In the genomic region with DNA sequence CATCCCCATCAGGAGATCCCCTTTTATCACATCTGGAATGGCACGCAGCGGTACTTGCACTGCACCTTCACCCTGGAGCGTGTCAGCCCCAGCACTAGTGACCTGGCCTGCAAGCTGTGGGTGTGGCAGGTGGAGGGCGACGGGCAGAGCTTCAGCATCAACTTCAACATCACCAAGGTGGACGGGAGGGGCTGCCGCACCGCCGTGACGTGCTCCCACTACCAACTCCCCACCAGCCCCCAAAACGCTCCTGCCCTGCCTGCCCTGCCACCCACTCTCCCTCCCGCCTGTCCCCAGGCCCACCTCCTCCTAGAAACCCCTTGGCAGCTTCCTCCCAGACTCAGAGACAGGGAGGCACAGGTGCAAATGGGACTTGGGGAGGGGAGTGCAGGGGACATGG, we compare ENCODE assay signal across 33 cellular contexts. TPM values are rescaled to one million over a fixed set of nuclear protein-coding genes. Genes with fewer than 3 reads are reported as not detected.
"Had no signal": no experiment of that assay in that cellular context is flagged by ENCODE, and none has a peak within 500 bp of the region (broad histone marks: within the 10 kb centered on the region; RNA-seq: fewer than 3 reads in every experiment).

No MANE protein-coding gene starts in this region.

- H3K4me3 ChIP-seq: adrenal gland, body of pancreas, esophagus squamous epithelium, gastroesophageal sphincter, heart right ventricle had no signal

- H3K4me1 Mint-ChIP-seq: activated CD4-positive, alpha-beta memory T cell treated with anti-CD3 and anti-CD28 coated beads, Interleukin-2, amount 10 ng/mL, durations not matched to agents 7 days and 5 days had no signal

- H3K9me3 ChIP-seq: adrenal gland, body of pancreas, esophagus squamous epithelium, gastroesophageal sphincter, heart right ventricle had no signal

- H3K9me3 Mint-ChIP-seq: activated CD4-positive, alpha-beta memory T cell treated with anti-CD3 and anti-CD28 coated beads, Interleukin-2, amount 10 ng/mL, durations not matched to agents 7 days and 5 days; activated CD4-positive, alpha-beta T cell treated with anti-CD3 and anti-CD28 coated beads, Interleukin-2, amount 10 ng/mL, durations not matched to agents 7 days and 5 days; activated naive CD4-positive, alpha-beta T cell treated with anti-CD3 and anti-CD28 coated beads, Interleukin-2, amount 50 U/mL, for 24 hours; activated naive CD8-positive, alpha-beta T cell treated with anti-CD3 and anti-CD28 coated beads for 36 hours; activated naive CD8-positive, alpha-beta T cell treated with anti-CD3 and anti-CD28 coated beads, Interleukin-2, amount 50 U/mL, for 24 hours; activated T-cell treated with anti-CD3 and anti-CD28 coated beads, Interleukin-2, amount 50 U/mL, for 24 hours; activated T-helper 17 cell treated with anti-CD3 and anti-CD28 coated beads, Interleukin-2, amount 50 U/mL, for 72 hours had no signal

- H3K27ac Mint-ChIP-seq: activated CD4-positive, alpha-beta memory T cell treated with anti-CD3 and anti-CD28 coated beads, Interleukin-2, amount 10 ng/mL, durations not matched to agents 7 days and 5 days; activated CD4-positive, alpha-beta T cell treated with anti-CD3 and anti-CD28 coated beads, Interleukin-2, amount 10 ng/mL, durations not matched to agents 7 days and 5 days; activated naive CD4-positive, alpha-beta T cell treated with anti-CD3 and anti-CD28 coated beads, Interleukin-2, amount 50 U/mL, for 24 hours; activated naive CD8-positive, alpha-beta T cell treated with anti-CD3 and anti-CD28 coated beads for 36 hours; activated naive CD8-positive, alpha-beta T cell treated with anti-CD3 and anti-CD28 coated beads, Interleukin-2, amount 50 U/mL, for 24 hours; activated T-cell treated with anti-CD3 and anti-CD28 coated beads, Interleukin-2, amount 50 U/mL, for 24 hours; activated T-helper 17 cell treated with anti-CD3 and anti-CD28 coated beads, Interleukin-2, amount 50 U/mL, for 72 hours had no signal

- H3K36me3 Mint-ChIP-seq: activated naive CD4-positive, alpha-beta T cell treated with anti-CD3 and anti-CD28 coated beads, Interleukin-2, amount 50 U/mL, for 24 hours; activated naive CD8-positive, alpha-beta T cell treated with anti-CD3 and anti-CD28 coated beads for 36 hours had no signal

- DNase-seq: activated CD4-positive, alpha-beta memory T cell treated with anti-CD3 and anti-CD28 coated beads, Interleukin-2, amount 10 ng/mL, durations not matched to agents 7 days and 5 days; activated CD4-positive, alpha-beta T cell treated with anti-CD3 and anti-CD28 coated beads for 1 hour; activated CD4-positive, alpha-beta T cell treated with anti-CD3 and anti-CD28 coated beads for 4 hours; activated CD4-positive, alpha-beta T cell treated with anti-CD3 and anti-CD28 coated beads, Interleukin-2, amount 10 ng/mL, durations not matched to agents 7 days and 5 days; activated CD4-positive, alpha-beta T cell treated with anti-CD3 and anti-CD28 coated beads, Interleukin-2, amount 50 U/mL, for 4 hours; activated CD8-positive, alpha-beta memory T cell treated with anti-CD3 and anti-CD28 coated beads, Interleukin-2, amount 50 U/mL, for 48 hours; activated effector memory CD4-positive, alpha-beta T cell treated with Interleukin-2 at 50 U/mL for 16 hours; activated gamma-delta T cell treated with Interleukin-2 at 50 U/mL for 16 hours; activated naive CD4-positive, alpha-beta T cell treated with Interleukin-2 at 50 U/mL for 16 hours; activated naive CD8-positive, alpha-beta T cell treated with anti-CD3 and anti-CD28 coated beads for 36 hours; activated naive CD8-positive, alpha-beta T cell treated with anti-CD3 and anti-CD28 coated beads, Interleukin-2, amount 50 U/mL, for 24 hours; activated T-cell treated with anti-CD3 and anti-CD28 coated beads for 4 hours; activated T-cell treated with anti-CD3 and anti-CD28 coated beads, Interleukin-2, amount 50 U/mL, for 24 hours; adrenal gland; amygdala; body of pancreas; caudate nucleus; cortex of kidney; effector CD8-positive, alpha-beta T cell; esophagus squamous epithelium; foreskin melanocyte; heart right ventricle; T-helper 2 cell had no signal

- H3K27ac ChIP-seq: adrenal gland, body of pancreas, epithelial cell of prostate, esophagus squamous epithelium, gastroesophageal sphincter, heart right ventricle had no signal

- H3K27me3 ChIP-seq: body of pancreas had no signal

- H3K4me1 ChIP-seq: adrenal gland, body of pancreas, esophagus squamous epithelium, gastroesophageal sphincter had no signal

- ATAC-seq: activated naive CD8-positive, alpha-beta T cell treated with anti-CD3 and anti-CD28 coated beads, Interleukin-2, amount 50 U/mL, for 24 hours; activated T-helper 17 cell treated with anti-CD3 and anti-CD28 coated beads, Interleukin-2, amount 50 U/mL, for 72 hours; body of pancreas; heart right ventricle had no signal

- H3K36me3 ChIP-seq: adrenal gland, esophagus squamous epithelium, gastroesophageal sphincter had no signal

- H3K4me3 Mint-ChIP-seq: activated CD4-positive, alpha-beta memory T cell treated with anti-CD3 and anti-CD28 coated beads, Interleukin-2, amount 10 ng/mL, durations not matched to agents 7 days and 5 days; activated CD4-positive, alpha-beta T cell treated with anti-CD3 and anti-CD28 coated beads, Interleukin-2, amount 10 ng/mL, durations not matched to agents 7 days and 5 days; activated naive CD4-positive, alpha-beta T cell treated with anti-CD3 and anti-CD28 coated beads, Interleukin-2, amount 50 U/mL, for 24 hours; activated naive CD8-positive, alpha-beta T cell treated with anti-CD3 and anti-CD28 coated beads for 36 hours; activated naive CD8-positive, alpha-beta T cell treated with anti-CD3 and anti-CD28 coated beads, Interleukin-2, amount 50 U/mL, for 24 hours; activated T-cell treated with anti-CD3 and anti-CD28 coated beads, Interleukin-2, amount 50 U/mL, for 24 hours; activated T-helper 17 cell treated with anti-CD3 and anti-CD28 coated beads, Interleukin-2, amount 50 U/mL, for 72 hours had no signal

RNA-seq across cellular contexts. Expression of gene HK3, which starts 20.7 kb away (rescaled TPM):
- total RNA-seq: activated naive CD8-positive, alpha-beta T cell treated with anti-CD3 and anti-CD28 coated beads for 36 hours; chondrocyte; dermis microvascular lymphatic vessel endothelial cell; endothelial cell of umbilical vein; fibroblast of lung; fibroblast of villous mesenchyme; glomerular endothelial cell had no signal
